8 cellular contexts compared by ENCODE assay signal in the genomic region with DNA sequence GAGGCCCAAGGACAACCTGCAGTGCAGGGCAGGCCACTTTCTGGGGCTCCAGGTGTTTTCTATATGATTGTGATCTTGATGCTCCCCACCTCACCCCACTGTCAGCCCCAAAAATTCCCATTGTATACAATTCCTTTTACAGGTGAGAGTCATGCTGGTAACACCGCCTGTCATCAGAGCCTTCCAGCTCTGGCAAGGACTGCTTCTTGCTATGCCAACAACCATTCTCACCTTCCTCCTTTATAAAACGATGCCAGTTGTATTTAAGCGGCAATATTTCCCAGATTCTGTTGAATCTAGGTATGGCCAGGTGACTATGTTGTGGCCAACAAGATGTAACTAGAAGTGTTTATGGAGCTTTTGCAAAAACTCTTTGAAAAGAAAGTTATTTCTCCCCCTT. TPM values are rescaled to one million over a fixed set of nuclear protein-coding genes. Genes with fewer than 3 reads are reported as not detected.
"Had no signal": no experiment of that assay in that cellular context is flagged by ENCODE, and none has a peak within 500 bp of the region (broad histone marks: within the 10 kb centered on the region; RNA-seq: fewer than 3 reads in every experiment).

No MANE protein-coding gene starts in this region.

- DNase-seq: GM23248, GOT3, H7, KBM-7 had no signal

- H3K36me3 ChIP-seq: HAP-1 had no signal

- H3K9me3 ChIP-seq: HAP-1 had no signal

- ATAC-seq: HepG2 had no signal

- FAIRE-seq: HepG2 had no signal

- H3K4me3 ChIP-seq: GM23248, HAP-1 had no signal

- H3K27ac ChIP-seq: GM23248, KMS-11 had no signal

- H3K4me1 ChIP-seq: HAP-1 had no signal

RNA-seq across cellular contexts. Expression of a gene that starts 30.4 kb away (rescaled TPM):
- polyA plus RNA-seq: IgD-negative memory B cell had no signal
